2 cellular contexts compared by ENCODE assay signal in the genomic region with DNA sequence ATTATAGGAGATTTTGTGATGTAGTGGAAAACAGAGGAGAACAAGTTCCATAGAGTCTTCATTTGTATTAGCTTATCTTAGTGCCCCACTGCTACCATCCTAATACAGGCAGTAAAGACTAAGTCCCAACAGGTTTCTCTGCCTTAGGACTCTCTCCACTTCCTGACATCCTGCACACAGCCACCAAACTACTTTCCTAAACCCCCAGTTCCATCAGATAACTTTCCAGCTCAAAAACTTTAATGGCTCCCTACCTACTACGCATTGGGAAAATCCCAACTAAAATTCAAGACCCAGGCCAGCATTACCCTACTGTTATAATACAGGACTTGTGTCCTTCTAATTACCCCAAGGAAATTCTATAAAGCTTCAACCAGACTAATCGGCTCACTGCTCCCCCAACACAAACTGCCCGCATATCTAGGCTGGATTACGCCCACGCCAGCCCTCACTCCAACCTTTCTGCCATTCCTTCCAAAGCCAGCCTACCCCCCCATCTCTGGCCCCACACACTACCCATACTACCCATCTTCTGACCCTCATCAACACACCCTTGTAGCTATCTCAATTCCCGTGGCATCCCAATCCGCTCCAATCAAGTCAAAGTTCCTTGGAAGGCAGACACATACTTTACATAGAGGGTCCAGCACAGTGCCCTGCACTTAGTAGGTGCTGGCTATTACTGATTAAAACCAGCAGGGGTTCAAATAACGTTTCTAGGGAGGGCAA.
TF ChIP-seq lines count a peak whose summit lies in the region.

No MANE protein-coding gene starts in this region.

TF ChIP-seq in SK-N-SH treated with all-trans-retinoic acid at 6 μM for 48 hours, 23 proteins besides CTCF, POLR2A, EP300 and RAD21 (continued from another document):
- TF ChIP-seq, protein P1, sequence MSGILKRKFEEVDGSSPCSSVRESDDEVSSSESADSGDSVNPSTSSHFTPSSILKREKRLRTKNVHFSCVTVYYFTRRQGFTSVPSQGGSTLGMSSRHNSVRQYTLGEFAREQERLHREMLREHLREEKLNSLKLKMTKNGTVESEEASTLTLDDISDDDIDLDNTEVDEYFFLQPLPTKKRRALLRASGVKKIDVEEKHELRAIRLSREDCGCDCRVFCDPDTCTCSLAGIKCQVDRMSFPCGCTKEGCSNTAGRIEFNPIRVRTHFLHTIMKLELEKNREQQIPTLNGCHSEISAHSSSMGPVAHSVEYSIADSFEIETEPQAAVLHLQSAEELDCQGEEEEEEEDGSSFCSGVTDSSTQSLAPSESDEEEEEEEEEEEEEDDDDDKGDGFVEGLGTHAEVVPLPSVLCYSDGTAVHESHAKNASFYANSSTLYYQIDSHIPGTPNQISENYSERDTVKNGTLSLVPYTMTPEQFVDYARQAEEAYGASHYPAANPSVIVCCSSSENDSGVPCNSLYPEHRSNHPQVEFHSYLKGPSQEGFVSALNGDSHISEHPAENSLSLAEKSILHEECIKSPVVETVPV (CRISPR knock-in tag; IDR thresholded peaks at IDR 0.05), result no peak
- no peak for TF ChIP-seq TCF4 (CRISPR knock-in tag; IDR thresholded peaks at IDR 0.05; ENCODE audit: borderline replicate concordance)
- no peak for TF ChIP-seq ZNF8 (CRISPR knock-in tag; IDR thresholded peaks at IDR 0.05)
- TF ChIP-seq, protein P2, sequence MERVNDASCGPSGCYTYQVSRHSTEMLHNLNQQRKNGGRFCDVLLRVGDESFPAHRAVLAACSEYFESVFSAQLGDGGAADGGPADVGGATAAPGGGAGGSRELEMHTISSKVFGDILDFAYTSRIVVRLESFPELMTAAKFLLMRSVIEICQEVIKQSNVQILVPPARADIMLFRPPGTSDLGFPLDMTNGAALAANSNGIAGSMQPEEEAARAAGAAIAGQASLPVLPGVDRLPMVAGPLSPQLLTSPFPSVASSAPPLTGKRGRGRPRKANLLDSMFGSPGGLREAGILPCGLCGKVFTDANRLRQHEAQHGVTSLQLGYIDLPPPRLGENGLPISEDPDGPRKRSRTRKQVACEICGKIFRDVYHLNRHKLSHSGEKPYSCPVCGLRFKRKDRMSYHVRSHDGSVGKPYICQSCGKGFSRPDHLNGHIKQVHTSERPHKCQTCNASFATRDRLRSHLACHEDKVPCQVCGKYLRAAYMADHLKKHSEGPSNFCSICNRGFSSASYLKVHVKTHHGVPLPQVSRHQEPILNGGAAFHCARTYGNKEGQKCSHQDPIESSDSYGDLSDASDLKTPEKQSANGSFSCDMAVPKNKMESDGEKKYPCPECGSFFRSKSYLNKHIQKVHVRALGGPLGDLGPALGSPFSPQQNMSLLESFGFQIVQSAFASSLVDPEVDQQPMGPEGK (CRISPR knock-in tag; IDR thresholded peaks at IDR 0.05; ENCODE audit: borderline replicate concordance), result no peak
- TF ChIP-seq, protein P3, sequence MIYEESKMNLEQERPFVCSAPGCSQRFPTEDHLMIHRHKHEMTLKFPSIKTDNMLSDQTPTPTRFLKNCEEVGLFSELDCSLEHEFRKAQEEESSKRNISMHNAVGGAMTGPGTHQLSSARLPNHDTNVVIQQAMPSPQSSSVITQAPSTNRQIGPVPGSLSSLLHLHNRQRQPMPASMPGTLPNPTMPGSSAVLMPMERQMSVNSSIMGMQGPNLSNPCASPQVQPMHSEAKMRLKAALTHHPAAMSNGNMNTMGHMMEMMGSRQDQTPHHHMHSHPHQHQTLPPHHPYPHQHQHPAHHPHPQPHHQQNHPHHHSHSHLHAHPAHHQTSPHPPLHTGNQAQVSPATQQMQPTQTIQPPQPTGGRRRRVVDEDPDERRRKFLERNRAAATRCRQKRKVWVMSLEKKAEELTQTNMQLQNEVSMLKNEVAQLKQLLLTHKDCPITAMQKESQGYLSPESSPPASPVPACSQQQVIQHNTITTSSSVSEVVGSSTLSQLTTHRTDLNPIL (CRISPR knock-in tag; IDR thresholded peaks at IDR 0.05; ENCODE audit: low read depth), result no peak
- TF ChIP-seq ZFP3 (CRISPR knock-in tag; IDR thresholded peaks at IDR 0.05), result no peak
- no peak for TF ChIP-seq ESRRG (CRISPR knock-in tag; IDR thresholded peaks at IDR 0.05)
- TF ChIP-seq ZNF70 (CRISPR knock-in tag; IDR thresholded peaks at IDR 0.05), result no peak

TF ChIP-seq in WTC11, 78 proteins besides CTCF, POLR2A, EP300 and RAD21 (continued from another document):
- TF ChIP-seq ZNF532 (CRISPR knock-in tag; IDR thresholded peaks at IDR 0.05; ENCODE audit: borderline replicate concordance), result no peak
- TF ChIP-seq ZNF671 (CRISPR knock-in tag; IDR thresholded peaks at IDR 0.05), result no peak
- no peak for TF ChIP-seq SMAD4 (CRISPR knock-in tag; IDR thresholded peaks at IDR 0.05)
- TF ChIP-seq CREB1 (CRISPR knock-in tag; IDR thresholded peaks at IDR 0.05), result no peak
- no peak for TF ChIP-seq USF2 (CRISPR knock-in tag; IDR thresholded peaks at IDR 0.05)
- TF ChIP-seq TEAD1 (CRISPR knock-in tag; IDR thresholded peaks at IDR 0.05), result no peak
